In the genomic region with DNA sequence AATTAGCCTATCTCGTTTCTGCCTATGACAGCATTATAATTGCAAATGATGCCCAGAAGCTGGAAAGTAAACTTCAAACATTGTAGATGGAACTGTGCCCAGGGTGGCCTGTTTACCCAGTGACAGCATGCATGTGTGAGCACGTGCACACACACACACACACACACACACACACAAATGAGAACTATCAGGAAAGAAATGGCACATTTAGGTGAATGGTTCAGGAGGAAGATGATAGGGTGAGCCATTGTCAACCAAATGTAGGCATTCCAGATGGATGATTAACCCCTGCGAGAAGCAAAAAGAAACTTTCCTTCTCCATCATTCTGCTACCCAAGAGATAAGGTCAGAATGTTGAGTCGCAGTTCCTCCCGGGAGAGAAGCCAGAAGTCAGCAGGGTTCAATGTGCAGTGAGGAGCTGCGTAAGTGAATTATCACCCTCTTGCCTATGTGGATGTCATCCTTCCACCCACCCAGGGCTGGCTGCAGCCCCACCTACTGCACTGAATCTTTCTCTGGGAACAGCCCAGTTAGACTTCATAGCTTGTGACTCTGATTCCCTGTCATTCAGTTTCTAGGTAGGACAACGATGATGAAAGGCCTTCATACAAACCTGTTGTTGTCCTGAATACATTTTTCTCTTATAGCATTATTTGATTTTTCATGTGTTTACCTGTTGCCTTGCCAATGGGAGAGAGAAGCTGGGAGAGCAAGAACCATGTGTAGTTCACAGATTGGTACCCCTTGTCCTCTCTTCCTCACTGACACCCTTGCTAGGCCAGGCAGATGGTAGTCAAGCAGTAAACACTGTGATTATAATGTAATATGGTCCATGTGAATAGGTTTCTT, we compare ENCODE assay signal across 1 cellular context.
A peak's percentile ranks its signal among the peaks of the same experiment; 100 is the strongest.
TF ChIP-seq lines count a peak whose summit lies in the region.

No MANE protein-coding gene starts in this region.

TF ChIP-seq in HepG2, 621 proteins besides CTCF, POLR2A, EP300 and RAD21 (continued from another document and continues in another):
- TF ChIP-seq, protein P1, sequence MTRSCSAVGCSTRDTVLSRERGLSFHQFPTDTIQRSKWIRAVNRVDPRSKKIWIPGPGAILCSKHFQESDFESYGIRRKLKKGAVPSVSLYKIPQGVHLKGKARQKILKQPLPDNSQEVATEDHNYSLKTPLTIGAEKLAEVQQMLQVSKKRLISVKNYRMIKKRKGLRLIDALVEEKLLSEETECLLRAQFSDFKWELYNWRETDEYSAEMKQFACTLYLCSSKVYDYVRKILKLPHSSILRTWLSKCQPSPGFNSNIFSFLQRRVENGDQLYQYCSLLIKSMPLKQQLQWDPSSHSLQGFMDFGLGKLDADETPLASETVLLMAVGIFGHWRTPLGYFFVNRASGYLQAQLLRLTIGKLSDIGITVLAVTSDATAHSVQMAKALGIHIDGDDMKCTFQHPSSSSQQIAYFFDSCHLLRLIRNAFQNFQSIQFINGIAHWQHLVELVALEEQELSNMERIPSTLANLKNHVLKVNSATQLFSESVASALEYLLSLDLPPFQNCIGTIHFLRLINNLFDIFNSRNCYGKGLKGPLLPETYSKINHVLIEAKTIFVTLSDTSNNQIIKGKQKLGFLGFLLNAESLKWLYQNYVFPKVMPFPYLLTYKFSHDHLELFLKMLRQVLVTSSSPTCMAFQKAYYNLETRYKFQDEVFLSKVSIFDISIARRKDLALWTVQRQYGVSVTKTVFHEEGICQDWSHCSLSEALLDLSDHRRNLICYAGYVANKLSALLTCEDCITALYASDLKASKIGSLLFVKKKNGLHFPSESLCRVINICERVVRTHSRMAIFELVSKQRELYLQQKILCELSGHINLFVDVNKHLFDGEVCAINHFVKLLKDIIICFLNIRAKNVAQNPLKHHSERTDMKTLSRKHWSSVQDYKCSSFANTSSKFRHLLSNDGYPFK (CRISPR knock-in tag; IDR thresholded peaks at IDR 0.05; ENCODE audit: borderline replicate concordance) = no peak
- TF ChIP-seq CCAR2 (optimal IDR thresholded peaks at IDR 0.05; ENCODE audit: low read depth, low read length) (no peak), ZBTB39 (CRISPR knock-in tag; IDR thresholded peaks at IDR 0.05) (no peak), PHF21A (CRISPR knock-in tag; IDR thresholded peaks at IDR 0.05) (no peak), NR2F2 (IDR thresholded peaks at IDR 0.05; ENCODE audit: borderline replicate concordance, low read depth) (peak; percentile 62; the same call in 1 of the 2 replicates), ZNF569 (CRISPR knock-in tag; IDR thresholded peaks at IDR 0.05; ENCODE audit: borderline replicate concordance) (no peak), ZSCAN20 (CRISPR knock-in tag; IDR thresholded peaks at IDR 0.05; ENCODE audit: borderline replicate concordance) (no peak), DMAP1 (CRISPR knock-in tag; IDR thresholded peaks at IDR 0.05) (peak; percentile 47; the same call in 1 of the 2 replicates), ELF3 (CRISPR knock-in tag; IDR thresholded peaks at IDR 0.05) (peak; percentile 49; the same call in 1 of the 2 replicates), BRF2 (CRISPR knock-in tag; IDR thresholded peaks at IDR 0.05) (no peak), SIX4 (CRISPR knock-in tag; IDR thresholded peaks at IDR 0.05) (peak; percentile 43; the same call in 1 of the 2 replicates), CREB1 (IDR thresholded peaks at IDR 0.05) (peak; percentile 52), CREB1 (CRISPR knock-in tag; IDR thresholded peaks at IDR 0.05) (peak; percentile 71), ZNF234 (CRISPR knock-in tag; conservative IDR thresholded peaks at IDR 0.05) (no peak), ZFP36 (IDR thresholded peaks at IDR 0.05; ENCODE audit: borderline replicate concordance, low read depth, low read length, partially characterized antibody) (no peak), ZNF18 (CRISPR knock-in tag; IDR thresholded peaks at IDR 0.05; ENCODE audit: insufficient replicate concordance) (no peak), ZNF232 (CRISPR knock-in tag; IDR thresholded peaks at IDR 0.05; ENCODE audit: borderline replicate concordance) (no peak), ZNF34 (CRISPR knock-in tag; IDR thresholded peaks at IDR 0.05; ENCODE audit: borderline replicate concordance) (0 out of 2 replicates have a peak, but pooled peaks have one; percentile 44), ZNF709 (CRISPR knock-in tag; IDR thresholded peaks at IDR 0.05) (no peak), ZBTB2 (CRISPR knock-in tag; IDR thresholded peaks at IDR 0.05; ENCODE audit: low read depth) (no peak; the same call in 1 of the 2 replicates), CEBPB (IDR thresholded peaks at IDR 0.05; ENCODE audit: borderline replicate concordance, low read depth, low read length) (no peak), SMAD9 (CRISPR knock-in tag; IDR thresholded peaks at IDR 0.05) (0 out of 2 replicates have a peak, but pooled peaks have one; percentile 55), IRF2 (CRISPR knock-in tag; IDR thresholded peaks at IDR 0.05) (no peak; the same call in 1 of the 2 replicates), ZNF292 (CRISPR knock-in tag; IDR thresholded peaks at IDR 0.05; ENCODE audit: borderline replicate concordance, low read depth) (no peak; the same call in 1 of the 2 replicates), ZBTB33 (CRISPR knock-in tag; IDR thresholded peaks at IDR 0.05) (0 out of 2 replicates have a peak, but pooled peaks have one; percentile 14), ZNF841 (CRISPR knock-in tag; IDR thresholded peaks at IDR 0.05; ENCODE audit: borderline replicate concordance) (no peak), HOXA3 (CRISPR knock-in tag; IDR thresholded peaks at IDR 0.05) (peak; percentile 28; the same call in 1 of the 2 replicates), ELF4 (CRISPR knock-in tag; IDR thresholded peaks at IDR 0.05; ENCODE audit: borderline replicate concordance) (no peak), AKAP8 (CRISPR knock-in tag; IDR thresholded peaks at IDR 0.05) (no peak), ZNF724P (CRISPR knock-in tag; IDR thresholded peaks at IDR 0.05; ENCODE audit: borderline replicate concordance) (no peak), FOXA1 (IDR thresholded peaks at IDR 0.05) (peak; percentile 68), FOXA1 (CRISPR knock-in tag; IDR thresholded peaks at IDR 0.05) (peak; percentile 97), SP140L (CRISPR knock-in tag; IDR thresholded peaks at IDR 0.05; ENCODE audit: borderline replicate concordance) (0 out of 2 replicates have a peak, but pooled peaks have one; percentile 21), TBX2 (CRISPR knock-in tag; IDR thresholded peaks at IDR 0.05; ENCODE audit: borderline replicate concordance) (peak; percentile 93), ZNF235 (CRISPR knock-in tag; IDR thresholded peaks at IDR 0.05; ENCODE audit: borderline replicate concordance) (no peak), NAIF1 (CRISPR knock-in tag; IDR thresholded peaks at IDR 0.05; ENCODE audit: borderline replicate concordance) (no peak), HNRNPH1 (optimal IDR thresholded peaks at IDR 0.05; ENCODE audit: low read depth, low read length) (no peak), NFKB2 (CRISPR knock-in tag; IDR thresholded peaks at IDR 0.05; ENCODE audit: borderline replicate concordance) (no peak), NR0B2 (CRISPR knock-in tag; IDR thresholded peaks at IDR 0.05) (0 out of 2 replicates have a peak, but pooled peaks have one; percentile 30), TBP (CRISPR knock-in tag; IDR thresholded peaks at IDR 0.05) (no peak), EEA1 (CRISPR knock-in tag; IDR thresholded peaks at IDR 0.05; ENCODE audit: borderline replicate concordance) (no peak), AGO1 (IDR thresholded peaks at IDR 0.05; ENCODE audit: low read depth, low read length, poor library complexity, severe bottlenecking) (no peak), HDAC1 (CRISPR knock-in tag; IDR thresholded peaks at IDR 0.05) (peak; percentile 52; the same call in 1 of the 2 replicates), HDAC2 (CRISPR knock-in tag; IDR thresholded peaks at IDR 0.05) (peak; percentile 72; the same call in 1 of the 2 replicates), SOX5 (CRISPR knock-in tag; IDR thresholded peaks at IDR 0.05; ENCODE audit: borderline replicate concordance) (peak; percentile 78), MED1 (CRISPR knock-in tag; IDR thresholded peaks at IDR 0.05) (peak; percentile 79), RARA (CRISPR knock-in tag; IDR thresholded peaks at IDR 0.05) (0 out of 2 replicates have a peak, but pooled peaks have one; percentile 47), SALL2 (CRISPR knock-in tag; IDR thresholded peaks at IDR 0.05) (0 out of 2 replicates have a peak, but pooled peaks have one; percentile 15), SIN3B (IDR thresholded peaks at IDR 0.05; ENCODE audit: low read length) (no peak), ZNF343 (CRISPR knock-in tag; IDR thresholded peaks at IDR 0.05) (no peak), TARDBP (CRISPR knock-in tag; IDR thresholded peaks at IDR 0.05) (no peak; the same call in 1 of the 2 replicates), RFX1 (IDR thresholded peaks at IDR 0.05) (peak; percentile 8; the same call in 1 of the 2 replicates)
- TF ChIP-seq, protein P2, sequence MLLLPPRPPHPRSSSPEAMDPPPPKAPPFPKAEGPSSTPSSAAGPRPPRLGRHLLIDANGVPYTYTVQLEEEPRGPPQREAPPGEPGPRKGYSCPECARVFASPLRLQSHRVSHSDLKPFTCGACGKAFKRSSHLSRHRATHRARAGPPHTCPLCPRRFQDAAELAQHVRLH (CRISPR knock-in tag; IDR thresholded peaks at IDR 0.05; ENCODE audit: borderline replicate concordance, low read depth) = peak; percentile 84; the same call in 1 of the 2 replicates
- TF ChIP-seq, protein P3, sequence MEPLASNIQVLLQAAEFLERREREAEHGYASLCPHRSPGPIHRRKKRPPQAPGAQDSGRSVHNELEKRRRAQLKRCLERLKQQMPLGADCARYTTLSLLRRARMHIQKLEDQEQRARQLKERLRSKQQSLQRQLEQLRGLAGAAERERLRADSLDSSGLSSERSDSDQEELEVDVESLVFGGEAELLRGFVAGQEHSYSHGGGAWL (CRISPR knock-in tag; IDR thresholded peaks at IDR 0.05) = no peak
- TF ChIP-seq, protein P4, sequence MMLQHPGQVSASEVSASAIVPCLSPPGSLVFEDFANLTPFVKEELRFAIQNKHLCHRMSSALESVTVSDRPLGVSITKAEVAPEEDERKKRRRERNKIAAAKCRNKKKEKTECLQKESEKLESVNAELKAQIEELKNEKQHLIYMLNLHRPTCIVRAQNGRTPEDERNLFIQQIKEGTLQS (CRISPR knock-in tag; IDR thresholded peaks at IDR 0.05) = 0 out of 2 replicates have a peak, but pooled peaks have one; percentile 19
